ENCODE assay signal across 33 cellular contexts in the genomic region with DNA sequence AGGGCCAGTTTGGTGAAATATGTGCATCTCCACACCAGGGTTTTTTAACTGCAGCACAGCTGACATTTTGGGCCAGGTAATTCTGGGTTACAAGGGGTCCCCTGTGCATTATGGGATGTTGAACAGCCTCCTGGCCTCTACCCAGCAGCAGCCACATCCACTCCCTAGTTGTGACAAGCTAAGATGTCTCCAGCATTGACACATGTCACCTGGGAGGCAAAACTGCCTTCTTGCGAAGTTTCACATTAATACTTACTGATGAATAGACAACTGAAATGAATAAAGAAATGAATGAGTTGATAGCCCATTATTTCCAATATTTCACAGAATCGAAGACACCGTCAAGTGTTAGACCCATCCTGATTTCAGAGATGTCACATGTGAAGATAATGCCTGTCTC.
"Had no signal": no experiment of that assay in that cellular context is flagged by ENCODE, and none has a peak within 500 bp of the region (broad histone marks: within the 10 kb centered on the region; RNA-seq: fewer than 3 reads in every experiment).

No MANE protein-coding gene starts in this region.

- H3K4me2 ChIP-seq: KMS-11 had no signal

- H3K9me3 ChIP-seq: MG63 had no signal

- H3K27ac ChIP-seq: KMS-11 had no signal

- H3K36me3 ChIP-seq: MG63 had no signal

- H3K27me3 ChIP-seq: MG63 had no signal

- DNase-seq: Karpas-422, Kasumi-1, MG63, MM.1S, MV-4-11, NCI-H1048, NCI-H1092, NCI-H1092 treated with DMSO at 0.1 percent for 48 hours, NCI-H1105, NCI-H1105 treated with DMSO at 0.1 percent for 48 hours, NCI-H1417, NCI-H1417 treated with DMSO at 0.1 percent for 48 hours, NCI-H1436, NCI-H1436 treated with DMSO at 0.1 percent for 48 hours, NCI-H146, NCI-H1694, NCI-H1694 treated with DMSO at 0.1 percent for 48 hours, NCI-H187, NCI-H187 treated with DMSO at 0.1 percent for 48 hours, NCI-H1930, NCI-H2029, NCI-H2029 treated with DMSO at 0.1 percent for 48 hours, NCI-H2081, NCI-H2081 treated with DMSO at 0.1 percent for 48 hours, NCI-H2107, NCI-H2171, NCI-H2171 treated with DMSO at 0.1 percent for 48 hours, NCI-H2227 treated with DMSO at 0.1 percent for 48 hours, NCI-H345, NCI-H446, NCI-H446 treated with DMSO at 0.1 percent for 48 hours, NCI-H510A had no signal

- H3K9ac ChIP-seq: KMS-11 had no signal

- H3K4me3 ChIP-seq: MG63 had no signal
